In the genomic region with DNA sequence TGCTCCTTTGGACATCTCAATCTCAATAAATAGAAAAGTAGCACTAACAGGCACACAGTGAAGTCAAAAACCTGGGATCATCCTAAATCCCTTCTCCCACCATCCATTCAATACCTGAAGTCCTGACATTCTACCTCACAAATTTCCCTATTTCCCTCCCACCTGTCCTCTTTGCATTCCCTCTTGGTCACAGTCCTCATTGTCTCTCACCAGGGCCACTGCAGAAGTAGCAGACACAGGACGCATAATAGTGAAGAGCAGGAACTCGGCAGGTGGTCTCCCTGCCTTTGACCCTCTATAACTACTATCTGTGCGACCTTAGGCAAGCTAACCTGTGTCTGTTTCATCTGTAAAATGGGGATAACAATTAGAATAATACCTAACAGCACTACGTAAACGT, we compare ENCODE assay signal across 26 cellular contexts. TPM values are rescaled to one million over a fixed set of nuclear protein-coding genes. Genes with fewer than 3 reads are reported as not detected.
DNase-seq lines count a peak whose midpoint lies in the region; ATAC-seq and TF ChIP-seq lines count a peak whose summit lies in the region.
"Had no signal": no experiment of that assay in that cellular context is flagged by ENCODE, and none has a peak within 500 bp of the region (broad histone marks: within the 10 kb centered on the region; RNA-seq: fewer than 3 reads in every experiment).

No MANE protein-coding gene starts in this region.

- peaks cover under 1% of the 10 kb centered on the region; the same call in 1 of the 2 replicates for H3K36me3 Mint-ChIP-seq in WTC11
- H3K36me3 Mint-ChIP-seq in immature natural killer cell = no peaks in the 10 kb centered on the region
- H3K36me3 Mint-ChIP-seq: IgD-negative memory B cell had no signal

- peaks cover 95% of the 10 kb centered on the region for H3K79me2 ChIP-seq in DND-41 (ENCODE audit: insufficient read depth, low read length)

- no peaks in the 10 kb centered on the region for H3K27me3 Mint-ChIP-seq in WTC11 (ENCODE audit: low read depth)
- H3K27me3 Mint-ChIP-seq in immature natural killer cell (ENCODE audit: low read depth in 3 of 3) = peaks cover 5 to 18% (median 16%) of the 10 kb centered on the region in 3 donors
- H3K27me3 Mint-ChIP-seq: IgD-negative memory B cell; stimulated activated naive B cell treated with anti-CD40 and anti-IgM and Interleukin-4, amounts not matched to agents 10 μg/mL and 1 μg/mL and 100 μg/mL, for 72 hours had no signal

- no peak overlapping the region for H3K4me3 ChIP-seq in BLaER1
- H3K4me3 ChIP-seq in DND-41 (ENCODE audit: low read depth in 1 of 2, low read length in 2 of 2) = no peak overlapping the region
- H3K4me3 ChIP-seq: coronary artery, heart left ventricle, lower lobe of right lung, sigmoid colon, tibial artery had no signal

- H3K9me3 ChIP-seq in BLaER1 = no peaks in the 10 kb centered on the region
- H3K9me3 ChIP-seq in DND-41 (ENCODE audit: insufficient read depth, low read length, severe bottlenecking) = no peaks in the 10 kb centered on the region
- H3K9me3 ChIP-seq: heart left ventricle, lower lobe of right lung, sigmoid colon, tibial artery had no signal

- H3K27ac Mint-ChIP-seq in WTC11 = 0 out of 2 replicates have a peak overlapping the region, but pooled peaks have one; percentile 2
- H3K27ac Mint-ChIP-seq in immature natural killer cell = peak overlapping the region in 4 of 6 donors; percentile 3 to 85 (median 10)
- H3K27ac Mint-ChIP-seq: activated T-helper 2 cell treated with anti-CD3 and anti-CD28 coated beads, Interferon-gamma antibody, Interleukin-2, Interleukin-4, amounts not matched to agents 10 μg/mL and 5 μg/mL and 100 μg/mL, durations not matched to agents 14 hours and 24 hours and 36 hours; stimulated activated naive B cell treated with anti-CD40 and anti-IgM and Interleukin-4, amounts not matched to agents 10 μg/mL and 1 μg/mL and 100 μg/mL, for 72 hours had no signal

- peaks cover 63% of the 10 kb centered on the region for H3K4me1 Mint-ChIP-seq in WTC11
- peaks cover 36 to 72% of the 10 kb centered on the region in 2 donors for H3K4me1 Mint-ChIP-seq in immature natural killer cell

- TF ChIP-seq CTCF in DND-41 (IDR thresholded peaks at IDR 0.05; ENCODE audit: borderline replicate concordance, extremely low read depth, low read length, poor library complexity, severe bottlenecking) (no peak), WTC11 (IDR thresholded peaks at IDR 0.05) (no peak), GM13976 (IDR thresholded peaks at IDR 0.05; ENCODE audit: borderline replicate concordance, control extremely low read depth, extremely low read depth, insufficient read depth, missing control alignments) (no peak)

- H3K27me3 ChIP-seq in BLaER1 = no peaks in the 10 kb centered on the region
- no peaks in the 10 kb centered on the region for H3K27me3 ChIP-seq in DND-41 (ENCODE audit: insufficient read depth, low read length, poor library complexity)
- H3K27me3 ChIP-seq: heart left ventricle, sigmoid colon, tibial artery had no signal

- CTCF ChIA-PET in WTC11 (lab: Charles Lee) = no interaction called here

- peaks cover 65% of the 10 kb centered on the region for H4K20me1 ChIP-seq in BLaER1
- H4K20me1 ChIP-seq in DND-41 (ENCODE audit: insufficient read depth, low read length) = peaks cover 21% of the 10 kb centered on the region; the same call in 1 of the 2 replicates

- no peak for DNase-seq in DND-41
- no peak for DNase-seq in WTC11 (ENCODE audit: low spot score)
- DNase-seq in immature natural killer cell = no peak
- DNase-seq in GM13976 (ENCODE audit: low spot score) = no peak
- DNase-seq in cortex of kidney (lab: John Stamatoyannopoulos, UW) = no peak
- DNase-seq: heart left ventricle; islet precursor cell; lower lobe of right lung; MM.1S; NCI-H1436; NCI-H2171; NCI-H526; sigmoid colon; stimulated activated naive B cell treated with anti-CD40 and anti-IgM and Interleukin-4, amounts not matched to agents 10 μg/mL and 1 μg/mL and 100 μg/mL, for 72 hours; T-helper 9 cell; tibial artery had no signal

- no peaks in the 10 kb centered on the region for H3K9me3 Mint-ChIP-seq in WTC11
- H3K9me3 Mint-ChIP-seq in immature natural killer cell = no peaks in the 10 kb centered on the region
- H3K9me3 Mint-ChIP-seq: activated T-helper 2 cell treated with anti-CD3 and anti-CD28 coated beads, Interferon-gamma antibody, Interleukin-2, Interleukin-4, amounts not matched to agents 10 μg/mL and 5 μg/mL and 100 μg/mL, durations not matched to agents 14 hours and 24 hours and 36 hours; IgD-negative memory B cell; stimulated activated naive B cell treated with anti-CD40 and anti-IgM and Interleukin-4, amounts not matched to agents 10 μg/mL and 1 μg/mL and 100 μg/mL, for 72 hours had no signal

- in situ Hi-C loops in GM13976 (cut with MboI; ENCODE audit: low sequenced_read_pairs, unreplicated experiment) = no loop called here

- ATAC-seq in DND-41 (ENCODE audit: insufficient read depth, low read depth) (no peak), WTC11 (peak; percentile 5; the same call in 1 of the 2 replicates), GM19328 (IDR thresholded peaks at IDR 0.05; ENCODE audit: unreplicated experiment) (no peak), HG03442 (IDR thresholded peaks at IDR 0.05; ENCODE audit: unreplicated experiment) (no peak)
- ATAC-seq: heart left ventricle; lower lobe of right lung; SK-N-SH treated with all-trans-retinoic acid at 6 μM for 48 hours; stimulated activated naive B cell treated with anti-CD40 and anti-IgM and Interleukin-4, amounts not matched to agents 10 μg/mL and 1 μg/mL and 100 μg/mL, for 72 hours had no signal

- POLR2A ChIA-PET in WTC11 (lab: Charles Lee) = no interaction called here

- peaks cover 30% of the 10 kb centered on the region for H3K4me1 ChIP-seq in BLaER1
- peaks cover 33% of the 10 kb centered on the region for H3K4me1 ChIP-seq in DND-41 (ENCODE audit: insufficient read depth, low read length)
- H3K4me1 ChIP-seq: parathyroid adenoma had no signal

- no peak overlapping the region for H2AFZ ChIP-seq in DND-41 (ENCODE audit: low read depth, low read length)
- H2AFZ ChIP-seq: parathyroid adenoma had no signal

- 0 out of 2 replicates have a peak overlapping the region, but pooled peaks have one; percentile 94 for H3K4me2 ChIP-seq in BLaER1
- 0 out of 2 replicates have a peak overlapping the region, but pooled peaks have one; percentile 97 for H3K4me2 ChIP-seq in DND-41 (ENCODE audit: insufficient read depth, low read length)

- H3K36me3 ChIP-seq in BLaER1 = peaks cover 9% of the 10 kb centered on the region; the same call in 1 of the 2 replicates
- no peaks in the 10 kb centered on the region; the same call in none of the 2 replicates for H3K36me3 ChIP-seq in DND-41 (ENCODE audit: insufficient read depth, low read length)
- H3K36me3 ChIP-seq: lower lobe of right lung, sigmoid colon, tibial artery had no signal

- no peak overlapping the region for H3K27ac ChIP-seq in BLaER1
- H3K27ac ChIP-seq in DND-41 (ENCODE audit: low read length) = no peak overlapping the region
- H3K27ac ChIP-seq: coronary artery, heart left ventricle, lower lobe of right lung, parathyroid adenoma, sigmoid colon, tibial artery had no signal

- H3K9ac ChIP-seq in BLaER1 (no peak overlapping the region), DND-41 (ENCODE audit: low read depth, low read length) (no peak overlapping the region)
- H3K9ac ChIP-seq: parathyroid adenoma had no signal

- H3K4me3 Mint-ChIP-seq in WTC11 = peak overlapping the region; percentile 10; the same call in 1 of the 2 replicates
- no peak overlapping the region for H3K4me3 Mint-ChIP-seq in immature natural killer cell
- H3K4me3 Mint-ChIP-seq: stimulated activated naive B cell treated with anti-CD40 and anti-IgM and Interleukin-4, amounts not matched to agents 10 μg/mL and 1 μg/mL and 100 μg/mL, for 72 hours had no signal

TF ChIP-seq in WTC11, 78 proteins besides CTCF, POLR2A, EP300 and RAD21:
- TF ChIP-seq IRF1 (CRISPR knock-in tag; IDR thresholded peaks at IDR 0.05) = no peak
- 0 out of 2 replicates have a peak, but pooled peaks have one; percentile 19 for TF ChIP-seq FOXK1 (CRISPR knock-in tag; IDR thresholded peaks at IDR 0.05)

RNA-seq across cellular contexts. Expression of gene THOC7, which starts 2.3 kb away (rescaled TPM):
- total RNA-seq in WTC11 (2021) = 53.0 to 59.4 TPM (median 58.4 TPM) in 3 replicates
- 100 to 1,000 TPM in 1 of 3 donors, 10 to 100 TPM in 2; 92.0 to 133 (median 98.0) TPM for polyA plus RNA-seq in immature natural killer cell

RNA-seq across cellular contexts. Expression of gene ATXN7, which starts 2.4 kb away (rescaled TPM):
- total RNA-seq in WTC11 (2021) = 9.3 to 11.7 TPM (median 11.7 TPM) in 3 replicates
- polyA plus RNA-seq in immature natural killer cell = 10 to 100 TPM in 1 of 3 donors, 1 to 10 TPM in 2; 5.5 to 11.3 (median 6.0) TPM

RNA-seq across cellular contexts. Expression of gene C3orf49, which starts 42.2 kb away (rescaled TPM):
- not detected in 3 replicates for total RNA-seq in WTC11 (2021)
- not detected for polyA plus RNA-seq in immature natural killer cell
- total RNA-seq: activated CD8-positive, alpha-beta memory T cell treated with anti-CD3 and anti-CD28 coated beads for 36 hours; activated T-helper 2 cell treated with anti-CD3 and anti-CD28 coated beads, Interferon-gamma antibody, Interleukin-2, Interleukin-4, amounts not matched to agents 10 μg/mL and 5 μg/mL and 100 μg/mL, durations not matched to agents 14 hours and 24 hours and 36 hours; bronchial epithelial cell; heart left ventricle; lower lobe of right lung; sigmoid colon had no signal
- polyA plus RNA-seq: heart left ventricle, IgD-negative memory B cell, sigmoid colon had no signal

RNA-seq across cellular contexts. Expression of gene SCAANT1, which starts 50.9 kb away (rescaled TPM):
- total RNA-seq in WTC11 (2021) = 1.3 TPM in 1 of 3 replicates, not detected in the others
- polyA plus RNA-seq in immature natural killer cell = 1 to 10 TPM in 1 of 3 donors, not detected in 2; 6.3 TPM
- total RNA-seq: activated CD8-positive, alpha-beta memory T cell treated with anti-CD3 and anti-CD28 coated beads for 36 hours; bronchial epithelial cell; heart left ventricle; lower lobe of right lung; sigmoid colon had no signal
- polyA plus RNA-seq: heart left ventricle, IgD-negative memory B cell, sigmoid colon had no signal
